ENCODE assay signal across 8 cellular contexts in genomic region chr15:82044373-82045178, GRCh38. TPM values are rescaled to one million over a fixed set of nuclear protein-coding genes. Genes with fewer than 3 reads are reported as not detected.
DNase-seq lines count a peak whose midpoint lies in the region; ATAC-seq, FAIRE-seq and TF ChIP-seq lines count a peak whose summit lies in the region.

No MANE protein-coding gene starts in this region.

- DNase-seq in HCEC 1CT (peak; percentile 49), T-helper 1 cell (peak in 3 of 5 donors; percentile 4 to 23 (median 16)), bronchial epithelial cell (ENCODE audit: low read depth) (no peak), iris pigment epithelial cell (ENCODE audit: low read depth) (peak; percentile 84), smooth muscle cell of the brain vasculature (ENCODE audit: low read depth, low spot score) (peak; percentile 35), GOT3 (lab: John Stamatoyannopoulos, UW) (no peak)

- H3K27me3 ChIP-seq in bronchial epithelial cell (ENCODE audit: control insufficient read depth, insufficient read depth, low read length): peaks cover 3% of the 10 kb centered on the region

- no peak for FAIRE-seq in bronchial epithelial cell (lab: Jason Lieb, UNC)

- TF ChIP-seq CTCF in C4-2B (conservative IDR thresholded peaks at IDR 0.05) (no peak), bronchial epithelial cell (IDR thresholded peaks at IDR 0.05; ENCODE audit: insufficient read depth, low read length, severe bottlenecking) (no peak)

- H3K36me3 ChIP-seq in bronchial epithelial cell (ENCODE audit: control insufficient read depth, insufficient read depth, low read length): no peaks in the 10 kb centered on the region

- H3K27ac ChIP-seq in C4-2B: peak overlapping the region; percentile 87

- ATAC-seq in GM19395 (IDR thresholded peaks at IDR 0.05; ENCODE audit: unreplicated experiment): no peak

- peak overlapping the region; percentile 62 for H3K4me3 ChIP-seq in bronchial epithelial cell (ENCODE audit: low read depth, low read length)

RNA-seq across cellular contexts. Expression of gene MEX3B, which starts 1.2 kb away (rescaled TPM):
- total RNA-seq in bronchial epithelial cell: 0.64 and 0.79 TPM in 2 replicates

Comparison
In these comparisons a context has a peak if more than half of its experiments do, and no peak if none do; other contexts are left out.
1. DNase-seq: peak in HCEC 1CT (single experiment), T-helper 1 cell (3 of 5), iris pigment epithelial cell (single experiment) and smooth muscle cell of the brain vasculature (single experiment); none in bronchial epithelial cell (single experiment) and GOT3 (single experiment).